In genomic region chr1:62689524-62689923, GRCh38 we compare ENCODE assay signal across 9 cellular contexts. TPM values are rescaled to one million over a fixed set of nuclear protein-coding genes. Genes with fewer than 3 reads are reported as not detected.
A peak's percentile ranks its signal among the peaks of the same experiment; 100 is the strongest.
DNase-seq lines count a peak whose midpoint lies in the region; ATAC-seq, FAIRE-seq and TF ChIP-seq lines count a peak whose summit lies in the region.
"Had no signal": no experiment of that assay in that cellular context is flagged by ENCODE, and none has a peak within 500 bp of the region (broad histone marks: within the 10 kb centered on the region; RNA-seq: fewer than 3 reads in every experiment).

No MANE protein-coding gene starts in this region.

- POLR2A ChIA-PET in CD4-positive, alpha-beta memory T cell (lab: Charles Lee; ENCODE audit: partially characterized antibody): interaction anchor here (1.4 to 2.4 kb wide), 2 partner anchors 9 to 253 kb away, joined by 3 to 11 read pairs; partner anchors contain the start of gene USP1
- POLR2A ChIA-PET in endothelial cell of umbilical vein (lab: Charles Lee): interaction anchor here (0.8 kb wide), 1 partner anchor 35 kb away, joined by 3 read pairs; no protein-coding TSS in a partner anchor

- peak overlapping the region; percentile 18 to 77 (median 32) for H3K4me3 Mint-ChIP-seq in CD4-positive, alpha-beta memory T cell

- TF ChIP-seq CTCF in endothelial cell of umbilical vein (IDR thresholded peaks at IDR 0.05; ENCODE audit: extremely low read depth in 1 of 2, insufficient read depth in 1 of 2, low read depth in 1 of 2, low read length in 2 of 2) (no peak), neural cell (IDR thresholded peaks at IDR 0.05; ENCODE audit: poor library complexity, severe bottlenecking) (no peak)

- H3K27ac ChIP-seq in CD4-positive, alpha-beta memory T cell (ENCODE audit: low read depth, low read length): no peak overlapping the region
- H3K27ac ChIP-seq in endothelial cell of umbilical vein (ENCODE audit: insufficient read depth, low read depth, low read length) (peak overlapping the region; percentile 86), neural cell (ENCODE audit: low read length) (no peak overlapping the region)

- TF ChIP-seq RAD21 in neural cell (conservative IDR thresholded peaks at IDR 0.05): no peak

- no peaks in the 10 kb centered on the region for H3K9me3 ChIP-seq in CD4-positive, alpha-beta memory T cell (ENCODE audit: control insufficient read depth in 1 of 2, low read length in 2 of 2)
- no peaks in the 10 kb centered on the region for H3K9me3 ChIP-seq in endothelial cell of umbilical vein (replicated peaks; ENCODE audit: control insufficient read depth, insufficient read depth, low read length)
- H3K9me3 ChIP-seq in neural cell (ENCODE audit: low read length): no peaks in the 10 kb centered on the region

- peak overlapping the region in 1 of 7 donors; percentile 7 for H3K27ac Mint-ChIP-seq in CD4-positive, alpha-beta memory T cell

- peaks cover 17 to 37% (median 26%) of the 10 kb centered on the region in 4 donors for H3K4me1 Mint-ChIP-seq in CD4-positive, alpha-beta memory T cell

- H3K27me3 ChIP-seq in CD4-positive, alpha-beta memory T cell (ENCODE audit: insufficient read depth, low read length): no peaks in the 10 kb centered on the region
- H3K27me3 ChIP-seq in endothelial cell of umbilical vein (ENCODE audit: control insufficient read depth in 2 of 2, insufficient read depth in 2 of 2, low read length in 2 of 2): no peaks in the 10 kb centered on the region
- H3K27me3 ChIP-seq in neural cell (ENCODE audit: insufficient read depth, low read depth, low read length): no peaks in the 10 kb centered on the region

- H3K4me1 ChIP-seq in CD4-positive, alpha-beta memory T cell (ENCODE audit: insufficient read depth, low read length): peaks cover 6% of the 10 kb centered on the region
- H3K4me1 ChIP-seq in endothelial cell of umbilical vein (ENCODE audit: control insufficient read depth, extremely low read depth, insufficient read depth, low read length): peaks cover 30% of the 10 kb centered on the region

- no peaks in the 10 kb centered on the region for H3K9me2 ChIP-seq in neural cell (ENCODE audit: insufficient read depth, low read length)

- peaks cover 2 to 4% of the 10 kb centered on the region in 2 donors for H3K27me3 Mint-ChIP-seq in CD4-positive, alpha-beta memory T cell

- no peak overlapping the region for H3K4me3 ChIP-seq in CD4-positive, alpha-beta memory T cell (ENCODE audit: low read length in 2 of 2)
- H3K4me3 ChIP-seq in endothelial cell of umbilical vein (replicated peaks in 1 of 3; ENCODE audit: insufficient read depth in 1 of 3, low read depth in 1 of 3, low read length in 3 of 3): peak overlapping the region in 1 of 3 experiments; percentile 29
- peak overlapping the region; percentile 78 for H3K4me3 ChIP-seq in neural cell (ENCODE audit: low read length)

- no peak for TF ChIP-seq EP300 in neural cell (conservative IDR thresholded peaks at IDR 0.05; ENCODE audit: poor library complexity, severe bottlenecking)

- intact Hi-C loops in CD4-positive, alpha-beta memory T cell (cut with micrococcal nuclease): loop anchor here (5.0 kb wide), 2 partner anchors 252 to 903 kb away; partner anchors contain the start of genes PGM1 and USP1
- intact Hi-C loops in endothelial cell of umbilical vein (cut with micrococcal nuclease): loop anchor here (1.0 to 2.0 kb wide), 3 partner anchors 93 to 253 kb away; no protein-coding TSS in a partner anchor

- H2AFZ ChIP-seq in endothelial cell of umbilical vein (ENCODE audit: low read depth, low read length) (no peak overlapping the region), neural cell (ENCODE audit: low read depth, low read length) (no peak overlapping the region)

- H4K20me1 ChIP-seq in endothelial cell of umbilical vein (replicated peaks; ENCODE audit: control insufficient read depth, extremely low read depth, insufficient read depth, low read length) (no peaks in the 10 kb centered on the region), neural cell (ENCODE audit: insufficient read depth) (no peaks in the 10 kb centered on the region)

- peaks cover 8% of the 10 kb centered on the region for H3F3A ChIP-seq in neural cell (ENCODE audit: insufficient read depth, low read length, poor library complexity, severe bottlenecking)

- H3K9me3 Mint-ChIP-seq in CD4-positive, alpha-beta memory T cell: no peaks in the 10 kb centered on the region

- peaks cover 0 to 7% of the 10 kb centered on the region in 2 donors for H3K36me3 Mint-ChIP-seq in CD4-positive, alpha-beta memory T cell

- dilution Hi-C loops in endothelial cell of umbilical vein (cut with MboI; ENCODE audit: extremely low pct_ligation_motif_present, low sequenced_read_pairs): no loop called here

- H3K9ac ChIP-seq in endothelial cell of umbilical vein (replicated peaks; ENCODE audit: extremely low read depth, insufficient read depth, low read length) (peak overlapping the region; percentile 61), neural cell (ENCODE audit: low read length) (peak overlapping the region; percentile 14)

- TF ChIP-seq POLR2A in endothelial cell of umbilical vein (IDR thresholded peaks at IDR 0.05; ENCODE audit: low read depth, low read length): no peak
- no peak for TF ChIP-seq POLR2A in GM12891 (IDR thresholded peaks at IDR 0.05; ENCODE audit: low read depth, low read length)

- peaks cover 26% of the 10 kb centered on the region for H3K79me2 ChIP-seq in endothelial cell of umbilical vein (ENCODE audit: control insufficient read depth, insufficient read depth, low read length)
- H3K79me2 ChIP-seq in neural cell (replicated peaks; ENCODE audit: insufficient read depth, low read length): peaks cover 42% of the 10 kb centered on the region

- FAIRE-seq in endothelial cell of umbilical vein (lab: Jason Lieb, UNC) (peak; percentile 81), GM12891 (lab: Jason Lieb, UNC) (no peak)

- H3K9me1 ChIP-seq in endothelial cell of umbilical vein (replicated peaks; ENCODE audit: control insufficient read depth, extremely low read depth, insufficient read depth, low read length): no peaks in the 10 kb centered on the region

- no peak for ATAC-seq in GM19455 (IDR thresholded peaks at IDR 0.05; ENCODE audit: unreplicated experiment)

- H3K4me2 ChIP-seq in endothelial cell of umbilical vein (ENCODE audit: insufficient read depth, low read length) (peak overlapping the region; percentile 87), neural cell (ENCODE audit: low read length) (peak overlapping the region; percentile 70)

- no peak for DNase-seq in CD4-positive, alpha-beta memory T cell
- DNase-seq in MV-4-11 (lab: John Stamatoyannopoulos, UW) (peak; percentile 6), endothelial cell of umbilical vein (ENCODE audit: low read depth, low spot score) (peak; percentile 76), GM12891 (ENCODE audit: insufficient read length, low spot score) (no peak), superior temporal gyrus (ENCODE audit: extremely low spot score) (no peak), NCI-H2196 (lab: John Stamatoyannopoulos, UW; ENCODE audit: unreplicated experiment) (no peak)
- DNase-seq: left cardiac atrium had no signal

- no TSS peak for BruUV-seq in endothelial cell of umbilical vein (replicated peaks; lab: Mats Ljungman, UMichigan)

- CTCF ChIA-PET in CD4-positive, alpha-beta memory T cell (lab: Charles Lee; ENCODE audit: partially characterized antibody): interaction anchor here (0.5 to 1.2 kb wide), 3 partner anchors 38 to 502 kb away, joined by 3 to 4 read pairs (median 3); no protein-coding TSS in a partner anchor
- CTCF ChIA-PET in endothelial cell of umbilical vein (lab: Charles Lee): interaction anchor here (0.7 to 2.3 kb wide), 5 partner anchors 9 to 88 kb away, joined by 3 to 8 read pairs (median 3); no protein-coding TSS in a partner anchor

- no peaks in the 10 kb centered on the region for H3K36me3 ChIP-seq in CD4-positive, alpha-beta memory T cell (ENCODE audit: insufficient read depth, low read length)
- H3K36me3 ChIP-seq in endothelial cell of umbilical vein (ENCODE audit: control insufficient read depth in 2 of 2, extremely low read depth in 1 of 2, insufficient read depth in 2 of 2, low read length in 2 of 2): no peaks in the 10 kb centered on the region
- no peaks in the 10 kb centered on the region for H3K36me3 ChIP-seq in neural cell (ENCODE audit: insufficient read depth, low read length)

TF ChIP-seq in endothelial cell of umbilical vein, 7 proteins besides CTCF, POLR2A, EP300 and RAD21 (continues in another document):
- TF ChIP-seq JUN (IDR thresholded peaks at IDR 0.05; ENCODE audit: borderline replicate concordance, insufficient read depth, insufficient read length, low read depth) (peak; percentile 87), MYC (IDR thresholded peaks at IDR 0.05; ENCODE audit: low read depth, low read length) (no peak), FOS (IDR thresholded peaks at IDR 0.05; ENCODE audit: borderline replicate concordance, insufficient read depth, low read length) (peak; percentile 85)

TF ChIP-seq in GM12891, 5 proteins besides CTCF, POLR2A, EP300 and RAD21:
- no peak for TF ChIP-seq POLR2AphosphoS5 (IDR thresholded peaks at IDR 0.05; ENCODE audit: low read depth, low read length)
- no peak for TF ChIP-seq TAF1 (IDR thresholded peaks at IDR 0.05; ENCODE audit: low read depth, low read length)
- no peak for TF ChIP-seq SPI1 (IDR thresholded peaks at IDR 0.05; ENCODE audit: low read depth, low read length)
- no peak for TF ChIP-seq PAX5 (IDR thresholded peaks at IDR 0.05; ENCODE audit: insufficient read depth, low read length, severe bottlenecking)
- TF ChIP-seq POU2F2 (IDR thresholded peaks at IDR 0.05; ENCODE audit: low read depth, low read length): no peak

RNA-seq across cellular contexts. Expression of gene DOCK7, which starts 1.3 kb away (rescaled TPM):
- total RNA-seq in CD4-positive, alpha-beta memory T cell: 10 to 100 TPM; 17.4 to 20.8 TPM
- 1 to 10 TPM; 4.3 to 4.5 TPM for polyA plus RNA-seq in CD4-positive, alpha-beta memory T cell
- total RNA-seq in endothelial cell of umbilical vein: 31.9 and 38.8 TPM in 2 replicates
- polyA plus RNA-seq in endothelial cell of umbilical vein (8.5 and 9.4 TPM in 2 replicates), neural cell (129 and 140 TPM in 2 replicates)
- polyA plus RNA-seq in endothelial cell of umbilical vein (2011; cell fraction: cytosol; rRNA removed): 9.3 and 10.2 TPM in 2 replicates
- 24.6 and 27.4 TPM in 2 replicates for polyA plus RNA-seq in endothelial cell of umbilical vein (2011; cell fraction: nucleus; rRNA removed)
- 38.5 and 44.8 TPM in 2 replicates for polyA plus RNA-seq in endothelial cell of umbilical vein (2012)
- polyA minus RNA-seq in endothelial cell of umbilical vein (77.4 and 90.9 TPM in 2 replicates), neural cell (230 and 251 TPM in 2 replicates)
- polyA minus RNA-seq in endothelial cell of umbilical vein (2011; cell fraction: cytosol; rRNA and poly(A)+ RNA removed): 15.0 TPM
- 101 and 158 TPM in 2 replicates for polyA minus RNA-seq in endothelial cell of umbilical vein (2011; cell fraction: nucleus; rRNA and poly(A)+ RNA removed)
- 11.6 TPM for polyA plus RNA-seq in GM12891 (2012; ENCODE audit: low read depth, missing spikeins)

Comparison
In these comparisons a context has a peak if more than half of its experiments do, and no peak if none do; other contexts are left out.
1. DNase-seq: peak in MV-4-11 (single experiment) and endothelial cell of umbilical vein (single experiment); none in CD4-positive, alpha-beta memory T cell (0 of 5), GM12891 (single experiment), superior temporal gyrus (single experiment) and NCI-H2196 (single experiment).